In the genomic region with DNA sequence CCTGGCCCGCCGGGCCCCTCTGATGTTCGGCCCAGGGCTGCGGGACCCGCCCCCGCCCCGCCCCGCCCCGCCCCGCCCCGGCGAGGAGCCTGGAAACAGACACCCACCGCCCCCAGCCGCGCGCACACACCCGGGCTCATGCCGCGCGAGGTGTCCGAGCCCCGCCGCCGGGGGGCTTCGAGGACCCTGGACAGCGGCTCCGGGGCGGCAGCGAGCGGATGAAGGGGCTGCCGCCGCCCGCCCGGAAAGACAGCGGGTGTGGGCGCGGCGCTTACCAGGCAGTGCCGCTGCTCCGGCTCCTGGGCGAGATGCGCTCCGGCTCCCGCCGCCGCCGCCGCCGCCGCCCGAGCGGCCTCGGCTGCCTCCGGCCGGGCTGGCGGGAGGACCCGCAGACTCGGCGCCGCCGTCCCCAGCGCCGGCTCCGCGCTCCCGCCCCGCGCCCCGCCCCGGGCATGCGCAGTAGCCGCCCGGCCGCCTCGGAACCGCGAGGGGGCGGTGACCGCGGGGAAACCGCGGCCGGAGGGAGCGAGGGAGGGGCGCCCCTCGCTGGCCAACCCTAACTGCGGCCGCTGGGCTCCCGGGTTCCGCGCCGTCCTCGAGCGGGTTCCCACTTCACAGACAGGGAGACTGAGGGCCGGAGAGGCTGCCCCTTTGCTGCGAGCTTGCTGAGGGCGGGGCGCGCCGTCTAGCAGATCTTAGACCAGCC, we compare ENCODE assay signal across 8 cellular contexts. TPM values are rescaled to one million over a fixed set of nuclear protein-coding genes. Genes with fewer than 3 reads are reported as not detected.
DNase-seq lines count a peak whose midpoint lies in the region; ATAC-seq and TF ChIP-seq lines count a peak whose summit lies in the region.

A gene (minus strand): TSS at position 433 of the 706 bp plus-strand sequence. CDS start 10,322 bp downstream, outside the sequence.

- POLR2A ChIA-PET in Panc1 (lab: Charles Lee): no interaction called here

- in situ Hi-C loops in Panc1 (cut with HindIII; ENCODE audit: low pct_unique_long_range_greater_than_20kb, low sequenced_read_pairs): no loop called here

- H2AFZ ChIP-seq in parathyroid adenoma: peak within 1 kb of the TSS; percentile 99

- H3K79me2 ChIP-seq in parathyroid adenoma: no peaks in the 10 kb centered on the region

- H3K9me3 ChIP-seq in Panc1 (ENCODE audit: control insufficient read depth, insufficient read depth, low read depth, low read length) (no peaks in the 10 kb centered on the region), parathyroid adenoma (ENCODE audit: control insufficient read depth, low read length) (no peaks in the 10 kb centered on the region)

- H3K4me3 ChIP-seq in Panc1 (ENCODE audit: low read depth in 2 of 2, low read length in 2 of 2) (peak within 1 kb of the TSS; percentile 67 to 68), parathyroid adenoma (ENCODE audit: low read depth, low read length) (peak within 1 kb of the TSS; percentile 38)

- intact Hi-C loops in Panc1 (cut with micrococcal nuclease; ENCODE audit: unreplicated experiment): no loop called here

- DNase-seq in COR-L47 (lab: John Stamatoyannopoulos, UW): peak; percentile 81
- DNase-seq in Panc1 (ENCODE audit: low read depth, low spot score): no peak
- DNase-seq in activated effector memory CD4-positive, alpha-beta T cell treated with Interleukin-2 at 50 U/mL for 16 hours: peak; percentile 42
- peak; percentile 37 for DNase-seq in globus pallidus (ENCODE audit: low spot score)
- no peak for DNase-seq in Kasumi-1 (lab: John Stamatoyannopoulos, UW)

- CTCF ChIA-PET in Panc1 (lab: Charles Lee): no interaction called here

- no peaks in the 10 kb centered on the region for H3K36me3 ChIP-seq in Panc1 (ENCODE audit: control insufficient read depth, insufficient read depth, low read length)
- H3K36me3 ChIP-seq in parathyroid adenoma (ENCODE audit: control insufficient read depth, insufficient read depth, low read length): no peaks in the 10 kb centered on the region

- peak; percentile 64 for ATAC-seq in GM19395 (IDR thresholded peaks at IDR 0.05; ENCODE audit: unreplicated experiment)
- ATAC-seq in HG03460 (IDR thresholded peaks at IDR 0.05; ENCODE audit: unreplicated experiment): peak; percentile 77
- peak; percentile 91 for ATAC-seq in Panc1

- no peak; the same call in 1 of the 2 replicates for TF ChIP-seq CTCF in Panc1 (IDR thresholded peaks at IDR 0.05)
- peak; percentile 37 for TF ChIP-seq CTCF in parathyroid adenoma (IDR thresholded peaks at IDR 0.05)

- H3K4me1 ChIP-seq in Panc1 (ENCODE audit: control insufficient read depth, insufficient read depth, low read length) (peaks cover 12% of the 10 kb centered on the region; the same call in 1 of the 2 replicates), parathyroid adenoma (peaks cover 10% of the 10 kb centered on the region)

- H3K27ac ChIP-seq in Panc1 (ENCODE audit: low read length) (peak within 1 kb of the TSS; percentile 60), parathyroid adenoma (no peak within 1 kb of the TSS)

- H3K27me3 ChIP-seq in Panc1 (ENCODE audit: control insufficient read depth, insufficient read depth, low read length) (no peaks in the 10 kb centered on the region), parathyroid adenoma (ENCODE audit: control insufficient read depth, insufficient read depth, low read length) (no peaks in the 10 kb centered on the region)

- H3K9ac ChIP-seq in parathyroid adenoma: peak within 1 kb of the TSS; percentile 72

- BruUV-seq in Panc1 (replicated peaks; lab: Mats Ljungman, UMichigan): no TSS peak

- H3K4me2 ChIP-seq in parathyroid adenoma (ENCODE audit: low read length): peak within 1 kb of the TSS; percentile 73

RNA-seq across cellular contexts. Expression of the gene that starts here (rescaled TPM):
- total RNA-seq in Panc1 (2021; ENCODE audit: unreplicated experiment): 18.9 TPM
- polyA plus RNA-seq in Panc1 (2012; ENCODE audit: insufficient read length): 12.7 TPM

Comparison
In these comparisons a context has a peak if more than half of its experiments do, and no peak if none do; other contexts are left out.
1. DNase-seq: peak in COR-L47 (single experiment), activated effector memory CD4-positive, alpha-beta T cell treated with Interleukin-2 at 50 U/mL for 16 hours (single experiment) and globus pallidus (single experiment); none in Panc1 (single experiment) and Kasumi-1 (0 of 2).
2. Peak in every context shown above with its lines, with median percentiles within 50 percentile points of each other: ATAC-seq.